ENCODE assay signal across 17 cellular contexts in the genomic region with DNA sequence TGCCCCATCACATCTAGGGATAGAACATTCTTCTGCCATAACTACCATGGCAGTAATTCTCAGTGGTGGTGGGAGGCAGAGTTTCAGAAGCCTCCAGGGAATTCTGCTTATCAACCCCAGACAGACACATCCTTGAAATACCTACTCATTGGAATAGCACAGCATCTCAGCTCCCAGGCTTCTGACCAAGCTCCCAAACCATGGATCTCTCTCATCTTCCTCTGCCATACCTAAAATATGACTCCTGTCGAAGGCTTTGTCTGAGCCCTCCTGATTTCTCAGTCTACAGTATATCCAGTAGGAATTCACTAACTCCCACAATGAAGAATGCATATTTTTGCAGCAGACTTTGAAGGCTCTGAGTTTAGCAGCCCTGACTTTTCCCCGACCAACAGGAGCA.
DNase-seq lines count a peak whose midpoint lies in the region; TF ChIP-seq lines count a peak whose summit lies in the region.
"Had no signal": no experiment of that assay in that cellular context is flagged by ENCODE, and none has a peak within 500 bp of the region (broad histone marks: within the 10 kb centered on the region; RNA-seq: fewer than 3 reads in every experiment).

No MANE protein-coding gene starts in this region.

- H3K9me3 Mint-ChIP-seq in activated CD4-positive, alpha-beta T cell treated with anti-CD3 and anti-CD28 coated beads, Interleukin-2, amount 10 ng/mL, durations not matched to agents 24 days and 14 days, result no peaks in the 10 kb centered on the region
- H3K9me3 Mint-ChIP-seq: CD8-positive, alpha-beta T cell had no signal

- H3K27me3 ChIP-seq in smooth muscle cell (ENCODE audit: low read depth) (no peaks in the 10 kb centered on the region), prostate gland (replicated peaks; ENCODE audit: insufficient read depth) (no peaks in the 10 kb centered on the region)
- H3K27me3 ChIP-seq: BLaER1 treated with 17β-estradiol and CSF1 and Interleukin-3, amounts not matched to agents 10 nM and 100 nM had no signal

- no peaks in the 10 kb centered on the region for H3K79me2 ChIP-seq in smooth muscle cell (ENCODE audit: low read depth)

- H3K9me3 ChIP-seq in smooth muscle cell (replicated peaks; ENCODE audit: low read depth) (no peaks in the 10 kb centered on the region), prostate gland (no peaks in the 10 kb centered on the region)
- H3K9me3 ChIP-seq: A549; BLaER1 treated with 17β-estradiol and CSF1 and Interleukin-3, amounts not matched to agents 10 nM and 100 nM had no signal

- H3F3A ChIP-seq in smooth muscle cell (ENCODE audit: low read depth), result no peaks in the 10 kb centered on the region

- H3K4me1 ChIP-seq in smooth muscle cell (ENCODE audit: low read depth), result no peaks in the 10 kb centered on the region
- no peaks in the 10 kb centered on the region for H3K4me1 ChIP-seq in prostate gland (replicated peaks)
- H3K4me1 ChIP-seq: A549; BLaER1 treated with 17β-estradiol and CSF1 and Interleukin-3, amounts not matched to agents 10 nM and 100 nM; Caco-2 had no signal

- H3K27ac ChIP-seq in smooth muscle cell (ENCODE audit: low read depth), result peak overlapping the region; percentile 42
- no peak overlapping the region for H3K27ac ChIP-seq in prostate gland
- H3K27ac ChIP-seq: 22Rv1; A549; BLaER1 treated with 17β-estradiol and CSF1 and Interleukin-3, amounts not matched to agents 10 nM and 100 nM; C4-2B had no signal

- H3K27ac Mint-ChIP-seq in activated CD4-positive, alpha-beta T cell treated with anti-CD3 and anti-CD28 coated beads, Interleukin-2, amount 10 ng/mL, durations not matched to agents 24 days and 14 days, result no peak overlapping the region
- H3K27ac Mint-ChIP-seq: B cell; CD4-positive, alpha-beta T cell; CD8-positive, alpha-beta T cell had no signal

- H3K9ac ChIP-seq in smooth muscle cell (ENCODE audit: low read depth), result no peak overlapping the region
- H3K9ac ChIP-seq: BLaER1 treated with 17β-estradiol and CSF1 and Interleukin-3, amounts not matched to agents 10 nM and 100 nM had no signal

- no peaks in the 10 kb centered on the region for H3K27me3 Mint-ChIP-seq in activated CD4-positive, alpha-beta T cell treated with anti-CD3 and anti-CD28 coated beads, Interleukin-2, amount 10 ng/mL, durations not matched to agents 24 days and 14 days
- H3K27me3 Mint-ChIP-seq: B cell; CD4-positive, alpha-beta T cell had no signal

- H4K20me1 ChIP-seq in smooth muscle cell (ENCODE audit: low read depth), result no peaks in the 10 kb centered on the region
- H4K20me1 ChIP-seq: BLaER1 treated with 17β-estradiol and CSF1 and Interleukin-3, amounts not matched to agents 10 nM and 100 nM had no signal

- no peak overlapping the region for H3K4me2 ChIP-seq in smooth muscle cell
- H3K4me2 ChIP-seq: A549; BLaER1 treated with 17β-estradiol and CSF1 and Interleukin-3, amounts not matched to agents 10 nM and 100 nM had no signal

- TF ChIP-seq CTCF in smooth muscle cell (IDR thresholded peaks at IDR 0.05; ENCODE audit: borderline replicate concordance, insufficient read depth, poor library complexity, severe bottlenecking), result no peak
- no peak for TF ChIP-seq CTCF in prostate gland (IDR thresholded peaks at IDR 0.05)

- intact Hi-C loops in activated CD4-positive, alpha-beta T cell treated with anti-CD3 and anti-CD28 coated beads, Interleukin-2, amount 10 ng/mL, durations not matched to agents 24 days and 14 days (cut with micrococcal nuclease), result no loop called here
- intact Hi-C loops in prostate gland (cut with DNase I), result no loop called here

- WGBS in smooth muscle cell (ENCODE audit: low lambda C conversion rate), result 64% methylated on average over 2 of the region's 2 CpGs
- WGBS in prostate gland, result 86% methylated on average over 2 of the region's 2 CpGs

- H2AFZ ChIP-seq in smooth muscle cell (ENCODE audit: low read depth), result no peak overlapping the region

- no peaks in the 10 kb centered on the region for H3K36me3 Mint-ChIP-seq in activated CD4-positive, alpha-beta T cell treated with anti-CD3 and anti-CD28 coated beads, Interleukin-2, amount 10 ng/mL, durations not matched to agents 24 days and 14 days (ENCODE audit: low read depth)
- H3K36me3 Mint-ChIP-seq: CD8-positive, alpha-beta T cell had no signal

- H3K4me3 ChIP-seq in smooth muscle cell (no peak overlapping the region), prostate gland (no peak overlapping the region)
- H3K4me3 ChIP-seq: A549; BLaER1 treated with 17β-estradiol and CSF1 and Interleukin-3, amounts not matched to agents 10 nM and 100 nM had no signal

- no peaks in the 10 kb centered on the region for H3K4me1 Mint-ChIP-seq in activated CD4-positive, alpha-beta T cell treated with anti-CD3 and anti-CD28 coated beads, Interleukin-2, amount 10 ng/mL, durations not matched to agents 24 days and 14 days
- H3K4me1 Mint-ChIP-seq: B cell had no signal

- H3K36me3 ChIP-seq in smooth muscle cell (ENCODE audit: low read depth) (no peaks in the 10 kb centered on the region), prostate gland (no peaks in the 10 kb centered on the region)
- H3K36me3 ChIP-seq: BLaER1 treated with 17β-estradiol and CSF1 and Interleukin-3, amounts not matched to agents 10 nM and 100 nM had no signal

- no peak for TF ChIP-seq POLR2A in prostate gland (IDR thresholded peaks at IDR 0.05)

- peak; percentile 14 for DNase-seq in activated CD4-positive, alpha-beta T cell treated with anti-CD3 and anti-CD28 coated beads, Interleukin-2, amount 10 ng/mL, durations not matched to agents 24 days and 14 days
- DNase-seq in activated CD4-positive, alpha-beta T cell treated with anti-CD3 and anti-CD28 coated beads, Interleukin-2, amount 50 U/mL, for 4 hours, result no peak
- peak; percentile 35 for DNase-seq in SK-N-DZ (ENCODE audit: low spot score)
- no peak for DNase-seq in smooth muscle cell (lab: John Stamatoyannopoulos, UW; ENCODE audit: unreplicated experiment)
- DNase-seq in prostate gland (ENCODE audit: low spot score), result no peak
- DNase-seq: AML-193; Caco-2; Calu3; CD4-positive, alpha-beta T cell; CD8-positive, alpha-beta T cell; DMS79 treated with DMSO at 0.1 percent for 48 hours; GF-D8 had no signal

- no peak overlapping the region for H3K4me3 Mint-ChIP-seq in activated CD4-positive, alpha-beta T cell treated with anti-CD3 and anti-CD28 coated beads, Interleukin-2, amount 10 ng/mL, durations not matched to agents 24 days and 14 days
- H3K4me3 Mint-ChIP-seq: B cell; CD4-positive, alpha-beta T cell; CD8-positive, alpha-beta T cell had no signal

Comparison
In these comparisons a context has a peak if more than half of its experiments do, and no peak if none do; other contexts are left out.
1. DNase-seq: peak in activated CD4-positive, alpha-beta T cell treated with anti-CD3 and anti-CD28 coated beads, Interleukin-2, amount 10 ng/mL, durations not matched to agents 24 days and 14 days (single experiment) and SK-N-DZ (single experiment); none in activated CD4-positive, alpha-beta T cell treated with anti-CD3 and anti-CD28 coated beads, Interleukin-2, amount 50 U/mL, for 4 hours (0 of 2), smooth muscle cell (single experiment) and prostate gland (single experiment).